ENCODE assay signal across 8 cellular contexts in the genomic region with DNA sequence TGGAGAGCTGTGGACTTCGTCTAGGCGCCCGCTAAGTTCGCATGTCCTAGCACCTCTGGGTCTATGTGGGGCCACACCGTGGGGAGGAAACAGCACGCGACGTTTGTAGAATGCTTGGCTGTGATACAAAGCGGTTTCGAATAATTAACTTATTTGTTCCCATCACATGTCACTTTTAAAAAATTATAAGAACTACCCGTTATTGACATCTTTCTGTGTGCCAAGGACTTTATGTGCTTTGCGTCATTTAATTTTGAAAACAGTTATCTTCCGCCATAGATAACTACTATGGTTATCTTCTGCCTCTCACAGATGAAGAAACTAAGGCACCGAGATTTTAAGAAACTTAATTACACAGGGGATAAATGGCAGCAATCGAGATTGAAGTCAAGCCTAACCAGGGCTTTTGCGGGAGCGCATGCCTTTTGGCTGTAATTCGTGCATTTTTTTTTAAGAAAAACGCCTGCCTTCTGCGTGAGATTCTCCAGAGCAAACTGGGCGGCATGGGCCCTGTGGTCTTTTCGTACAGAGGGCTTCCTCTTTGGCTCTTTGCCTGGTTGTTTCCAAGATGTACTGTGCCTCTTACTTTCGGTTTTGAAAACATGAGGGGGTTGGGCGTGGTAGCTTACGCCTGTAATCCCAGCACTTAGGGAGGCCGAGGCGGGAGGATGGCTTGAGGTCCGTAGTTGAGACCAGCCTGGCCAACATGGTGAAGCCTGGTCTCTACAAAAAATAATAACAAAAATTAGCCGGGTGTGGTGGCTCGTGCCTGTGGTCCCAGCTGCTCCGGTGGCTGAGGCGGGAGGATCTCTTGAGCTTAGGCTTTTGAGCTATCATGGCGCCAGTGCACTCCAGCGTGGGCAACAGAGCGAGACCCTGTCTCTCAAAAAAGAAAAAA. TPM values are rescaled to one million over a fixed set of nuclear protein-coding genes. Genes with fewer than 3 reads are reported as not detected.
DNase-seq lines count a peak whose midpoint lies in the region; ATAC-seq, FAIRE-seq and TF ChIP-seq lines count a peak whose summit lies in the region.

No MANE protein-coding gene starts in this region.

- no peak for FAIRE-seq in pancreas (lab: Jason Lieb, UNC)

- no peak for TF ChIP-seq EP300 in SK-N-SH (IDR thresholded peaks at IDR 0.05; ENCODE audit: borderline replicate concordance in 1 of 2, low read depth in 1 of 2, low read length in 1 of 2)

- TF ChIP-seq RAD21 in SK-N-SH (IDR thresholded peaks at IDR 0.05; ENCODE audit: low read length) = no peak

- H4K20me1 ChIP-seq in SK-N-SH (ENCODE audit: insufficient read depth) = peaks cover 12% of the 10 kb centered on the region; the same call in 1 of the 2 replicates

- H3K36me3 ChIP-seq in SK-N-SH (replicated peaks in 1 of 2; ENCODE audit: control insufficient read depth in 1 of 2, insufficient read depth in 2 of 2, low read length in 1 of 2) (peaks cover 22 to 23% of the 10 kb centered on the region in 2 experiments), cardiac muscle cell (peaks cover 18% of the 10 kb centered on the region), pancreas (peaks cover 2 to 22% (median 7%) of the 10 kb centered on the region in 3 donors)

- in situ Hi-C loops in KBM-7 (cut with MboI; ENCODE audit: low pct_unique_long_range_greater_than_20kb, low sequenced_read_pairs) = no loop called here

- POLR2A ChIA-PET in SK-N-SH (lab: Yijun Ruan, JAX) = interaction anchor here (0.8 to 3.5 kb wide), 7 partner anchors 16 to 50 kb away, joined by 3 to 19 read pairs (median 6); partner anchors contain the start of genes SPG11 and TRIM69

- H3K27ac ChIP-seq in SK-N-SH (ENCODE audit: low read depth in 2 of 2, low read length in 1 of 2) (peak overlapping the region; percentile 88 to 89), adipose tissue (ENCODE audit: low read depth, low read length) (peak overlapping the region; percentile 99), cardiac muscle cell (peak overlapping the region; percentile 98), pancreas (peak overlapping the region; percentile 89 to 99 (median 96))

- intact Hi-C loops in pancreas (cut with DNase I) = no loop called here

- H3K27me3 ChIP-seq in SK-N-SH (ENCODE audit: insufficient read depth) (no peaks in the 10 kb centered on the region), cardiac muscle cell (no peaks in the 10 kb centered on the region), pancreas (no peaks in the 10 kb centered on the region)

- H3K9me2 ChIP-seq in SK-N-SH = no peaks in the 10 kb centered on the region

- H3K9ac ChIP-seq in SK-N-SH = peak overlapping the region; percentile 95

- peak; percentile 56 to 78 (median 68) for ATAC-seq in pancreas
- ATAC-seq in GM21526 (IDR thresholded peaks at IDR 0.05; ENCODE audit: low FRiP score, unreplicated experiment) = no peak

- peak overlapping the region; percentile 66 for H3K4me2 ChIP-seq in SK-N-SH

- CTCF ChIA-PET in SK-N-SH (lab: Yijun Ruan, JAX) = interaction anchor here (1.0 to 11.4 kb wide), 10 partner anchors 10 to 175 kb away, joined by 3 to 117 read pairs (median 7); partner anchors contain the start of genes SPG11 and TRIM69

- H3K79me2 ChIP-seq in SK-N-SH (ENCODE audit: insufficient read depth) = peaks cover 41% of the 10 kb centered on the region

- H3K9me3 ChIP-seq in SK-N-SH (no peaks in the 10 kb centered on the region), cardiac muscle cell (ENCODE audit: low read depth) (no peaks in the 10 kb centered on the region), pancreas (no peaks in the 10 kb centered on the region)

- 4% methylated on average over 32 of the region's 35 CpGs for WGBS in SK-N-SH (ENCODE audit: low lambda C conversion rate)
- 2 to 16% (median 3%) methylated on average over 35 of the region's 35 CpGs for whole genome bisulfite sequencing in adipose tissue, 3 donors
- WGBS in pancreas, 2 donors = 13 to 19% methylated on average over 35 of the region's 35 CpGs

- peak overlapping the region; percentile 39; the same call in 1 of the 2 replicates for H2AFZ ChIP-seq in SK-N-SH (ENCODE audit: low read depth)

- H3K4me1 ChIP-seq in SK-N-SH (ENCODE audit: control insufficient read depth in 1 of 2, insufficient read depth in 2 of 2, low read depth in 1 of 2, low read length in 1 of 2) (no peaks in the 10 kb centered on the region; a peak in 1 of 4 replicates), cardiac muscle cell (ENCODE audit: low read depth) (peaks cover 31% of the 10 kb centered on the region), pancreas (peaks cover 0 to 12% (median 8%) of the 10 kb centered on the region in 3 donors)

- H3F3A ChIP-seq in SK-N-SH (replicated peaks; ENCODE audit: insufficient read depth) = peaks cover 13% of the 10 kb centered on the region

- TF ChIP-seq CTCF in SK-N-SH (IDR thresholded peaks at IDR 0.05) (no peak), cardiac muscle cell (IDR thresholded peaks at IDR 0.05; ENCODE audit: low read depth, low read length) (no peak), pancreas (IDR thresholded peaks at IDR 0.05) (no peak)

- peak overlapping the region; percentile 74 to 99 for H3K4me3 ChIP-seq in SK-N-SH (ENCODE audit: low read depth in 2 of 2, low read length in 1 of 2)
- H3K4me3 ChIP-seq in cardiac muscle cell = peak overlapping the region; percentile 76
- peak overlapping the region; percentile 57 to 93 (median 84) for H3K4me3 ChIP-seq in pancreas

- DNase-seq in GM04504 (ENCODE audit: low read depth) (peak; percentile 67), KBM-7 (peak; percentile 91), SK-N-SH (peak; percentile 41), cardiac muscle cell (ENCODE audit: low read depth in 1 of 2, low spot score in 1 of 2) (peak in 1 of 2 donors; percentile 92), pancreas (peak; percentile 28 to 83 (median 58)), NCI-H2107 treated with DMSO at 0.1 percent for 48 hours (lab: John Stamatoyannopoulos, UW; ENCODE audit: unreplicated experiment) (no peak)

TF ChIP-seq in SK-N-SH, 30 proteins besides CTCF, POLR2A, EP300 and RAD21:
- TF ChIP-seq TAF1 (IDR thresholded peaks at IDR 0.05; ENCODE audit: borderline replicate concordance, low read depth, low read length) (0 out of 2 replicates have a peak, but pooled peaks have one; percentile 29), NFIC (IDR thresholded peaks at IDR 0.05; ENCODE audit: borderline replicate concordance) (peak; percentile 53), JUND (IDR thresholded peaks at IDR 0.05) (no peak), YY1 (IDR thresholded peaks at IDR 0.05; ENCODE audit: low read depth) (peak; percentile 33; the same call in 1 of the 2 replicates), MXI1 (IDR thresholded peaks at IDR 0.05; ENCODE audit: low read depth, low read length) (peak; percentile 21; the same call in 1 of the 2 replicates), CHD2 (IDR thresholded peaks at IDR 0.05; ENCODE audit: low read length, partially characterized antibody) (peak; percentile 14), TCF12 (IDR thresholded peaks at IDR 0.05) (peak; percentile 42; the same call in 1 of the 2 replicates), ELF1 (IDR thresholded peaks at IDR 0.05) (no peak)
- TF ChIP-seq, protein P1, sequence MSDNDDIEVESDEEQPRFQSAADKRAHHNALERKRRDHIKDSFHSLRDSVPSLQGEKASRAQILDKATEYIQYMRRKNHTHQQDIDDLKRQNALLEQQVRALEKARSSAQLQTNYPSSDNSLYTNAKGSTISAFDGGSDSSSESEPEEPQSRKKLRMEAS (IDR thresholded peaks at IDR 0.05; ENCODE audit: low read depth) = peak; percentile 31

RNA-seq across cellular contexts. Expression of gene B2M, which starts 1.0 kb away (rescaled TPM):
- polyA plus RNA-seq in SK-N-SH (2012; rRNA removed) = 1,193 and 2,153 TPM in 2 replicates
- polyA plus RNA-seq in SK-N-SH (2012; cell fraction: cytosol; rRNA removed) = 2,055 and 2,105 TPM in 2 replicates
- 408 and 638 TPM in 2 replicates for polyA plus RNA-seq in SK-N-SH (2012; cell fraction: nucleus; rRNA removed)
- 1,000 to 10,000 TPM; 1,145 to 2,871 (median 2,103) TPM for polyA plus RNA-seq in adipose tissue
- total RNA-seq in cardiac muscle cell = 170 and 414 TPM in 2 replicates
- polyA plus RNA-seq in cardiac muscle cell = 597 and 759 TPM in 2 replicates
- 1,000 to 10,000 TPM in 2 of 6 donors, 100 to 1,000 TPM in 4; 209 to 1,305 (median 374) TPM for total RNA-seq in pancreas
- 1,000 to 10,000 TPM in 1 of 2 donors, 100 to 1,000 TPM in 1; 443 to 1,072 TPM for polyA plus RNA-seq in pancreas

RNA-seq across cellular contexts. Expression of gene PATL2, which starts 1.2 kb away (rescaled TPM):
- 0.13 and 0.31 TPM in 2 replicates for polyA plus RNA-seq in SK-N-SH (2012; rRNA removed)
- polyA plus RNA-seq in SK-N-SH (2012; cell fraction: cytosol; rRNA removed) = 0.01 and 0.04 TPM in 2 replicates
- 1.1 and 1.7 TPM in 2 replicates for polyA plus RNA-seq in SK-N-SH (2012; cell fraction: nucleus; rRNA removed)
- polyA plus RNA-seq in adipose tissue = under 1 TPM in 2 of 3 donors, not detected in 1; 0.47 to 0.54 TPM
- 0.33 TPM in 1 of 2 replicates, not detected in the other for total RNA-seq in cardiac muscle cell
- polyA plus RNA-seq in cardiac muscle cell = 0.49 TPM in 1 of 2 replicates, not detected in the other
- total RNA-seq in pancreas = under 1 TPM; 0.24 to 0.93 (median 0.45) TPM
- 1 to 10 TPM in 1 of 2 donors, under 1 TPM in 1; 0.80 to 1.6 TPM for polyA plus RNA-seq in pancreas

RNA-seq across cellular contexts. Expression of gene TRIM69, which starts 24.0 kb away (rescaled TPM):
- polyA plus RNA-seq in SK-N-SH (2012; rRNA removed) (9.7 and 11.1 TPM in 2 replicates), adipose tissue (10 to 100 TPM in 2 of 3 donors, 1 to 10 TPM in 1; 5.1 to 26.1 (median 15.1) TPM), cardiac muscle cell (20.3 and 31.2 TPM in 2 replicates), pancreas (1 to 10 TPM; 4.3 to 5.7 TPM)
- 13.2 and 13.8 TPM in 2 replicates for polyA plus RNA-seq in SK-N-SH (2012; cell fraction: cytosol; rRNA removed)
- 7.0 and 7.6 TPM in 2 replicates for polyA plus RNA-seq in SK-N-SH (2012; cell fraction: nucleus; rRNA removed)
- total RNA-seq in cardiac muscle cell (35.3 and 37.1 TPM in 2 replicates), pancreas (10 to 100 TPM in 1 of 6 donors, 1 to 10 TPM in 5; 2.4 to 15.8 (median 4.5) TPM)

RNA-seq across cellular contexts. Expression of gene SPG11, which starts 48.9 kb away (rescaled TPM):
- polyA plus RNA-seq in SK-N-SH (2012; rRNA removed) = 36.3 and 48.7 TPM in 2 replicates
- polyA plus RNA-seq in SK-N-SH (2012; cell fraction: cytosol; rRNA removed) = 23.3 and 28.3 TPM in 2 replicates
- polyA plus RNA-seq in SK-N-SH (2012; cell fraction: nucleus; rRNA removed) = 126 and 140 TPM in 2 replicates
- 10 to 100 TPM; 13.7 to 19.1 (median 17.8) TPM for polyA plus RNA-seq in adipose tissue
- 46.4 and 65.1 TPM in 2 replicates for total RNA-seq in cardiac muscle cell
- polyA plus RNA-seq in cardiac muscle cell = 15.7 and 30.3 TPM in 2 replicates
- 10 to 100 TPM; 28.5 to 61.1 (median 38.0) TPM for total RNA-seq in pancreas
- polyA plus RNA-seq in pancreas = 10 to 100 TPM; 21.6 to 31.1 TPM
